Comparison of ENCODE assay signal across 24 cellular contexts in genomic region chr3:13951184-13951583, GRCh38.
"Had no signal": no experiment of that assay in that cellular context is flagged by ENCODE, and none has a peak within 500 bp of the region (broad histone marks: within the 10 kb centered on the region; RNA-seq: fewer than 3 reads in every experiment).

No MANE protein-coding gene starts in this region.

- ATAC-seq: foreskin keratinocyte, left cardiac atrium, natural killer cell, T-helper 17 cell had no signal

- DNase-seq: activated CD4-positive, alpha-beta memory T cell treated with anti-CD3 and anti-CD28 coated beads for 36 hours; activated CD4-positive, alpha-beta T cell treated with anti-CD3 and anti-CD28 coated beads, Interleukin-2, amount 10 ng/mL, durations not matched to agents 24 days and 14 days; activated CD4-positive, CD25-positive, alpha-beta regulatory T cell treated with anti-CD3 and anti-CD28 coated beads, Interleukin-2, amount 50 U/mL, for 72 hours; activated CD8-positive, alpha-beta memory T cell treated with anti-CD3 and anti-CD28 coated beads, Interleukin-2, amount 50 U/mL, for 4 hours; activated effector memory CD4-positive, alpha-beta T cell treated with anti-CD3 and anti-CD28 coated beads, Interleukin-2, amount 50 U/mL, for 16 hours; activated naive CD4-positive, alpha-beta T cell treated with anti-CD3 and anti-CD28 coated beads, Interleukin-2, amount 10 ng/mL, durations not matched to agents 7 days and 5 days; activated naive CD8-positive, alpha-beta T cell treated with anti-CD3 and anti-CD28 coated beads, Interleukin-2, amount 10 ng/mL, durations not matched to agents 7 days and 5 days; activated T-cell treated with anti-CD3 and anti-CD28 coated beads, Interleukin-2, amount 50 U/mL, for 1 hour; caudate nucleus; foreskin keratinocyte; left cardiac atrium; mammary epithelial cell; natural killer cell; spleen; stimulated activated naive CD4-positive, alpha-beta T cell; SW 1271; T-helper 17 cell; uterus had no signal

- H3K27ac Mint-ChIP-seq: activated CD4-positive, alpha-beta memory T cell treated with anti-CD3 and anti-CD28 coated beads for 36 hours; activated CD4-positive, alpha-beta T cell treated with anti-CD3 and anti-CD28 coated beads, Interleukin-2, amount 10 ng/mL, durations not matched to agents 24 days and 14 days; activated naive CD4-positive, alpha-beta T cell treated with anti-CD3 and anti-CD28 coated beads, Interleukin-2, amount 10 ng/mL, durations not matched to agents 7 days and 5 days; activated naive CD8-positive, alpha-beta T cell treated with anti-CD3 and anti-CD28 coated beads, Interleukin-2, amount 10 ng/mL, durations not matched to agents 7 days and 5 days; activated T-helper 1 cell treated with anti-CD3 and anti-CD28 coated beads, Interleukin-12 subunit alpha, Interleukin-12 subunit beta, Interleukin-2, Interleukin-4 antibody, amounts not matched to agents 30 ng/mL and 10 ng/mL and 1 ng/mL, durations not matched to agents 14 hours and 24 hours and 36 hours; brain; natural killer cell; T-helper 17 cell had no signal

- H3K36me3 Mint-ChIP-seq: activated naive CD4-positive, alpha-beta T cell treated with anti-CD3 and anti-CD28 coated beads, Interleukin-2, amount 10 ng/mL, durations not matched to agents 7 days and 5 days; activated naive CD8-positive, alpha-beta T cell treated with anti-CD3 and anti-CD28 coated beads, Interleukin-2, amount 10 ng/mL, durations not matched to agents 7 days and 5 days; brain had no signal

- H3K27me3 ChIP-seq: ascending aorta, esophagus muscularis mucosa, right atrium auricular region, tibial nerve, uterus had no signal

- H3K9me3 ChIP-seq: uterus had no signal

- H3K4me1 ChIP-seq: ascending aorta, esophagus muscularis mucosa, foreskin keratinocyte, right atrium auricular region, spleen, tibial nerve, uterus had no signal

- H3K4me1 Mint-ChIP-seq: activated CD4-positive, alpha-beta T cell treated with anti-CD3 and anti-CD28 coated beads, Interleukin-2, amount 10 ng/mL, durations not matched to agents 24 days and 14 days; activated naive CD4-positive, alpha-beta T cell treated with anti-CD3 and anti-CD28 coated beads, Interleukin-2, amount 10 ng/mL, durations not matched to agents 7 days and 5 days; activated naive CD8-positive, alpha-beta T cell treated with anti-CD3 and anti-CD28 coated beads, Interleukin-2, amount 10 ng/mL, durations not matched to agents 7 days and 5 days; T-helper 17 cell had no signal

- H3K4me3 ChIP-seq: ascending aorta, esophagus muscularis mucosa, right atrium auricular region, spleen, tibial nerve, uterus had no signal

- H3K36me3 ChIP-seq: ascending aorta, esophagus muscularis mucosa, right atrium auricular region, spleen, tibial nerve, uterus had no signal

- H3K27ac ChIP-seq: ascending aorta, esophagus muscularis mucosa, foreskin keratinocyte, right atrium auricular region, spleen, tibial nerve, uterus had no signal

- H3K4me3 Mint-ChIP-seq: activated CD4-positive, alpha-beta memory T cell treated with anti-CD3 and anti-CD28 coated beads for 36 hours; activated CD4-positive, alpha-beta T cell treated with anti-CD3 and anti-CD28 coated beads, Interleukin-2, amount 10 ng/mL, durations not matched to agents 24 days and 14 days; activated naive CD4-positive, alpha-beta T cell treated with anti-CD3 and anti-CD28 coated beads, Interleukin-2, amount 10 ng/mL, durations not matched to agents 7 days and 5 days; activated naive CD8-positive, alpha-beta T cell treated with anti-CD3 and anti-CD28 coated beads, Interleukin-2, amount 10 ng/mL, durations not matched to agents 7 days and 5 days; activated T-helper 1 cell treated with anti-CD3 and anti-CD28 coated beads, Interleukin-12 subunit alpha, Interleukin-12 subunit beta, Interleukin-2, Interleukin-4 antibody, amounts not matched to agents 30 ng/mL and 10 ng/mL and 1 ng/mL, durations not matched to agents 14 hours and 24 hours and 36 hours; brain; natural killer cell; T-helper 17 cell had no signal

- H3K27me3 Mint-ChIP-seq: activated CD4-positive, alpha-beta T cell treated with anti-CD3 and anti-CD28 coated beads, Interleukin-2, amount 10 ng/mL, durations not matched to agents 24 days and 14 days had no signal
